Comparison of ENCODE assay signal across 28 cellular contexts in the genomic region with DNA sequence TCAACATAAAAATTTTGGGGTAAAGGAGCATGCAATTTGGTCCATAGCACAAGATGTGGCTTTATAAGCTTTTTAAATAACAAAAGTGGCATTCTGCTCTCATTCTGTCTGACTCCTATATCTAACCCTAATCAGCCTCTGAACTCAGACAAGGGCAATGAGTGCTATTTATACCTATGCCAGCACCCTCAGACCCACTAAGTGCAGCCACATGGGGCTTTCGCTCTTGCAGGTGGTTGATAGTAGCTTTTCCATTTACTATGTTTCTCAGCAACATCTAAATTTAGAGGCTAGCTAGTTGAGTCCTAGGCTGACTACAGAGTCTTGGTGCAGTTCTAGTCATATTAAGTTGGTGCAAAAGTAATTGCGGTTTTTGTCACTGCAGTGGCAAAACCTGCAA.
"Had no signal": no experiment of that assay in that cellular context is flagged by ENCODE, and none has a peak within 500 bp of the region (broad histone marks: within the 10 kb centered on the region; RNA-seq: fewer than 3 reads in every experiment).

No MANE protein-coding gene starts in this region.

- H3K27ac Mint-ChIP-seq: stimulated activated effector memory CD8-positive, alpha-beta T cell treated with anti-CD3 and anti-CD28 coated beads, Interleukin-12 subunit alpha, Interleukin-12 subunit beta, amount 100 ng/mL, for 72 hours; stimulated activated memory B cell treated with anti-CD40 and anti-IgM and Interleukin-4, amounts not matched to agents 10 μg/mL and 1 μg/mL and 100 μg/mL, for 72 hours; stimulated activated naive B cell treated with anti-CD40 and anti-IgM and Interleukin-4, amounts not matched to agents 10 μg/mL and 1 μg/mL and 100 μg/mL, for 72 hours; stimulated activated naive CD8-positive, alpha-beta T cell treated with anti-CD3 and anti-CD28 coated beads, Interleukin-15, amount 100 ng/mL, for 72 hours; stimulated activated naive CD8-positive, alpha-beta T cell treated with anti-CD3 and anti-CD28 coated beads, Interleukin-15, Interleukin-2, amounts not matched to agents 100 ng/mL and 50 ng/mL, for 24 hours; type B pancreatic cell had no signal

- H3K4me1 Mint-ChIP-seq: stimulated activated effector memory CD8-positive, alpha-beta T cell treated with anti-CD3 and anti-CD28 coated beads, Interleukin-12 subunit alpha, Interleukin-12 subunit beta, amount 100 ng/mL, for 72 hours; stimulated activated memory B cell treated with anti-CD40 and anti-IgM and Interleukin-4, amounts not matched to agents 10 μg/mL and 1 μg/mL and 100 μg/mL, for 72 hours; stimulated activated naive CD8-positive, alpha-beta T cell treated with anti-CD3 and anti-CD28 coated beads, Interleukin-15, amount 100 ng/mL, for 72 hours had no signal

- H3K4me3 ChIP-seq: stomach, suprapubic skin, testis, thoracic aorta, thyroid gland, tibial artery, tibial nerve, transverse colon, upper lobe of left lung, upper lobe of right lung, uterus, vagina had no signal

- H3K36me3 ChIP-seq: suprapubic skin, thoracic aorta, thyroid gland, tibial artery, transverse colon, upper lobe of left lung, upper lobe of right lung, uterus, vagina had no signal

- ATAC-seq: stimulated activated effector memory CD8-positive, alpha-beta T cell treated with anti-CD3 and anti-CD28 coated beads, Interleukin-12 subunit alpha, Interleukin-12 subunit beta, amount 100 ng/mL, for 72 hours; stimulated activated memory B cell treated with anti-CD40 and anti-IgM and Interleukin-4, amounts not matched to agents 10 μg/mL and 1 μg/mL and 100 μg/mL, for 72 hours; stimulated activated naive B cell treated with anti-CD40 and anti-IgM and Interleukin-4, amounts not matched to agents 10 μg/mL and 1 μg/mL and 100 μg/mL, for 72 hours; stimulated activated naive CD8-positive, alpha-beta T cell treated with anti-CD3 and anti-CD28 coated beads, Interleukin-15, amount 100 ng/mL, for 72 hours; stimulated activated naive CD8-positive, alpha-beta T cell treated with anti-CD3 and anti-CD28 coated beads, Interleukin-15, Interleukin-2, amounts not matched to agents 100 U/mL and 50 U/mL, for 24 hours; upper lobe of right lung had no signal

- H3K9me3 ChIP-seq: testis, thyroid gland, vagina had no signal

- H3K27ac ChIP-seq: stomach, suprapubic skin, testis, thoracic aorta, thyroid gland, tibial artery, tibial nerve, transverse colon, upper lobe of left lung, upper lobe of right lung, uterus, vagina had no signal

- H3K4me3 Mint-ChIP-seq: stimulated activated effector memory CD8-positive, alpha-beta T cell treated with anti-CD3 and anti-CD28 coated beads, Interleukin-12 subunit alpha, Interleukin-12 subunit beta, amount 100 ng/mL, for 72 hours; stimulated activated memory B cell treated with anti-CD40 and anti-IgM and Interleukin-4, amounts not matched to agents 10 μg/mL and 1 μg/mL and 100 μg/mL, for 72 hours; stimulated activated naive B cell treated with anti-CD40 and anti-IgM and Interleukin-4, amounts not matched to agents 10 μg/mL and 1 μg/mL and 100 μg/mL, for 72 hours; stimulated activated naive CD8-positive, alpha-beta T cell treated with anti-CD3 and anti-CD28 coated beads, Interleukin-15, amount 100 ng/mL, for 72 hours; stimulated activated naive CD8-positive, alpha-beta T cell treated with anti-CD3 and anti-CD28 coated beads, Interleukin-15, Interleukin-2, amounts not matched to agents 100 ng/mL and 50 ng/mL, for 24 hours; type B pancreatic cell had no signal

- DNase-seq: stimulated activated CD4-positive, alpha-beta T cell treated with anti-CD3 and anti-CD28 coated beads, Interleukin-2, amount 100 ng/mL, for 48 hours; stimulated activated CD4-positive, alpha-beta T cell treated with anti-CD3 and anti-CD28 coated beads, Interleukin-4, amount 100 ng/mL, for 1 hour; stimulated activated CD4-positive, alpha-beta T cell treated with anti-CD3 and anti-CD28 coated beads, Interleukin-4, amount 100 ng/mL, for 24 hours; stimulated activated CD4-positive, alpha-beta T cell treated with anti-CD3 and anti-CD28 coated beads, Interleukin-4, amount 100 ng/mL, for 4 hours; stimulated activated CD8-positive, alpha-beta memory T cell treated with anti-CD3 and anti-CD28 coated beads, Interleukin-4, amount 100 ng/mL, for 48 hours; stimulated activated naive B cell treated with anti-CD40 and anti-IgM and Interleukin-4, amounts not matched to agents 10 μg/mL and 1 μg/mL and 100 μg/mL, for 72 hours; stimulated activated naive CD4-positive, alpha-beta T cell; stimulated activated naive CD4-positive, alpha-beta T cell treated with Interleukin-2 at 50 U/mL for 16 hours; stimulated activated naive CD8-positive, alpha-beta T cell treated with anti-CD3 and anti-CD28 coated beads, Interleukin-15, amount 100 ng/mL, for 72 hours; stimulated activated naive CD8-positive, alpha-beta T cell treated with anti-CD3 and anti-CD28 coated beads, Interleukin-15, Interleukin-2, amounts not matched to agents 100 U/mL and 50 U/mL, for 24 hours; stomach; substantia nigra; testis; thyroid gland; tibial artery; transverse colon; trophoblast cell; upper lobe of left lung; upper lobe of right lung; uterus had no signal

- H3K27me3 Mint-ChIP-seq: stimulated activated memory B cell treated with anti-CD40 and anti-IgM and Interleukin-4, amounts not matched to agents 10 μg/mL and 1 μg/mL and 100 μg/mL, for 72 hours; stimulated activated naive B cell treated with anti-CD40 and anti-IgM and Interleukin-4, amounts not matched to agents 10 μg/mL and 1 μg/mL and 100 μg/mL, for 72 hours; stimulated activated naive CD8-positive, alpha-beta T cell treated with anti-CD3 and anti-CD28 coated beads, Interleukin-15, amount 100 ng/mL, for 72 hours; stimulated activated naive CD8-positive, alpha-beta T cell treated with anti-CD3 and anti-CD28 coated beads, Interleukin-15, Interleukin-2, amounts not matched to agents 100 ng/mL and 50 ng/mL, for 24 hours; type B pancreatic cell had no signal

- H3K36me3 Mint-ChIP-seq: stimulated activated effector memory CD8-positive, alpha-beta T cell treated with anti-CD3 and anti-CD28 coated beads, Interleukin-12 subunit alpha, Interleukin-12 subunit beta, amount 100 ng/mL, for 72 hours had no signal

- H3K27me3 ChIP-seq: stomach, suprapubic skin, testis, thyroid gland, tibial artery, tibial nerve, transverse colon, upper lobe of left lung, upper lobe of right lung, uterus, vagina had no signal

- H3K4me1 ChIP-seq: stomach, suprapubic skin, testis, thyroid gland, tibial nerve, transverse colon, upper lobe of left lung, upper lobe of right lung, uterus, vagina had no signal
